In genomic region chr15:74427607-74428441, GRCh38 we compare ENCODE assay signal across 10 cellular contexts. TPM values are rescaled to one million over a fixed set of nuclear protein-coding genes. Genes with fewer than 3 reads are reported as not detected.
DNase-seq lines count a peak whose midpoint lies in the region; ATAC-seq and TF ChIP-seq lines count a peak whose summit lies in the region.
"Had no signal": no experiment of that assay in that cellular context is flagged by ENCODE, and none has a peak within 500 bp of the region (broad histone marks: within the 10 kb centered on the region; RNA-seq: fewer than 3 reads in every experiment).

No MANE protein-coding gene starts in this region.

- H3K4me3 ChIP-seq in osteoblast (ENCODE audit: insufficient read depth, low read length), result no peak overlapping the region

- TF ChIP-seq POLR2A in GM18526 (IDR thresholded peaks at IDR 0.05; ENCODE audit: extremely low read depth, insufficient read length), result peak; percentile 3

- no peak overlapping the region for H3K4me2 ChIP-seq in osteoblast (ENCODE audit: insufficient read depth, low read length)

- peaks cover 100% of the 10 kb centered on the region for H3K79me2 ChIP-seq in osteoblast (ENCODE audit: insufficient read depth, low read length)

- H3K4me1 ChIP-seq in osteoblast (ENCODE audit: insufficient read depth, low read length), result peaks cover 76% of the 10 kb centered on the region

- H2AFZ ChIP-seq in osteoblast (ENCODE audit: low read length), result no peak overlapping the region

- no peaks in the 10 kb centered on the region for H3K27me3 Mint-ChIP-seq in Calu3 (ENCODE audit: unreplicated experiment)
- no peaks in the 10 kb centered on the region for H3K27me3 Mint-ChIP-seq in activated naive CD8-positive, alpha-beta T cell
- H3K27me3 Mint-ChIP-seq: CD4-positive, alpha-beta T cell had no signal

- peak overlapping the region; percentile 59 for H3K27ac ChIP-seq in osteoblast (ENCODE audit: low read depth, low read length)
- H3K27ac ChIP-seq: VCaP had no signal

- H3K4me3 Mint-ChIP-seq in Calu3 (ENCODE audit: low read depth, unreplicated experiment), result peak overlapping the region; percentile 80
- peak overlapping the region; percentile 94 for H3K4me3 Mint-ChIP-seq in activated naive CD8-positive, alpha-beta T cell
- H3K4me3 Mint-ChIP-seq: CD4-positive, alpha-beta T cell had no signal

- peak overlapping the region; percentile 59 for H3K27ac Mint-ChIP-seq in Calu3 (ENCODE audit: unreplicated experiment)
- H3K27ac Mint-ChIP-seq in activated naive CD8-positive, alpha-beta T cell, result peak overlapping the region; percentile 81
- H3K27ac Mint-ChIP-seq: CD4-positive, alpha-beta T cell had no signal

- ATAC-seq in HG03442 (IDR thresholded peaks at IDR 0.05; ENCODE audit: unreplicated experiment), result no peak

- BruUV-seq in Calu3 (replicated peaks; lab: Mats Ljungman, UMichigan), result no TSS peak

- DNase-seq in Calu3, result no peak
- peak; percentile 51 for DNase-seq in osteoblast (ENCODE audit: insufficient read length, low spot score, missing footprints)
- DNase-seq in activated gamma-delta T cell treated with Interleukin-2 at 50 U/mL for 16 hours, result no peak
- no peak for DNase-seq in DMS153 treated with DMSO at 0.1 percent for 48 hours (lab: John Stamatoyannopoulos, UW; ENCODE audit: unreplicated experiment)
- DNase-seq: CD4-positive, alpha-beta T cell; stimulated activated CD4-positive, alpha-beta T cell treated with anti-CD3 and anti-CD28 coated beads, Interleukin-4, amount 100 ng/mL, for 1 hour had no signal

- H3K9me3 ChIP-seq in osteoblast (ENCODE audit: low read depth, low read length), result no peaks in the 10 kb centered on the region

- H3K27me3 ChIP-seq in osteoblast (ENCODE audit: insufficient read depth, low read length), result no peaks in the 10 kb centered on the region

- CTCF ChIA-PET in Calu3 (lab: Charles Lee), result no interaction called here

- H4K20me1 ChIP-seq in osteoblast (ENCODE audit: insufficient read depth, low read length), result peaks cover 79% of the 10 kb centered on the region

- TF ChIP-seq CTCF in Calu3 (IDR thresholded peaks at IDR 0.05; ENCODE audit: unreplicated experiment) (no peak), osteoblast (IDR thresholded peaks at IDR 0.05; ENCODE audit: extremely low read depth, low read depth, low read length) (no peak)

- peaks cover 91% of the 10 kb centered on the region for H3K4me1 Mint-ChIP-seq in Calu3 (ENCODE audit: low read depth, unreplicated experiment)
- H3K4me1 Mint-ChIP-seq in activated naive CD8-positive, alpha-beta T cell (ENCODE audit: low read depth), result peaks cover 62% of the 10 kb centered on the region

- H3K9me3 Mint-ChIP-seq in Calu3 (ENCODE audit: low read depth, unreplicated experiment), result no peaks in the 10 kb centered on the region
- no peaks in the 10 kb centered on the region for H3K9me3 Mint-ChIP-seq in activated naive CD8-positive, alpha-beta T cell (ENCODE audit: low read depth)
- H3K9me3 Mint-ChIP-seq: CD4-positive, alpha-beta T cell had no signal

- H3K36me3 Mint-ChIP-seq in Calu3 (ENCODE audit: insufficient read depth, unreplicated experiment), result peaks cover 65% of the 10 kb centered on the region
- peaks cover 16% of the 10 kb centered on the region for H3K36me3 Mint-ChIP-seq in activated naive CD8-positive, alpha-beta T cell

- intact Hi-C loops in Calu3 (cut with micrococcal nuclease; ENCODE audit: unreplicated experiment), result no loop called here

- peaks cover 17% of the 10 kb centered on the region for H3K36me3 ChIP-seq in osteoblast (ENCODE audit: insufficient read depth, low read length)

RNA-seq across cellular contexts. Expression of gene SEMA7A, which starts 5.9 kb away (rescaled TPM):
- total RNA-seq in Calu3 (2022) (67.6 and 74.8 TPM in 2 replicates), osteoblast (30.4 and 36.2 TPM in 2 replicates)

RNA-seq across cellular contexts. Expression of gene UBL7, which starts 33.1 kb away (rescaled TPM):
- total RNA-seq in Calu3 (2022), result 38.5 and 43.8 TPM in 2 replicates
- 39.8 and 41.3 TPM in 2 replicates for total RNA-seq in osteoblast
